28 cellular contexts compared by ENCODE assay signal in the genomic region with DNA sequence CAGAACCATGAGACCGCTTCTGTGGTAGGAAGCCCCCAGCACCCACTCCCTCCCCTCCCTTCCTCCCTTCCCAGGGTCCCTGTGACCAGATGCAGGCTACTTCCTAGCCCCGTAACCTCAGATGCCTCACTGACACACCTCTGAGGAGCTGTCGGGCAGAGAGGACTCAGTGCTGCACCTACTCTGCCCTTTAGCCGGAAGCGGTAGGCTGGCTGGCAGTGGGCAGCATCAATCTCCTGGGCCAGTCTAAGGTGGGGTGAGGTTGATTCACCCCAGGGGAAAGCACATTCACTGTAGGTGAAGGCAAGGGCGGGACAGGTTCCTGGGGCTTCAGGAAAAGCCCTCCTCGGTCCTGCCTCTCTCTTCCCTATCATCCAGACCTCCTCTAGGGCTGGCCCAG. TPM values are rescaled to one million over a fixed set of nuclear protein-coding genes. Genes with fewer than 3 reads are reported as not detected.
DNase-seq lines count a peak whose midpoint lies in the region; ATAC-seq, FAIRE-seq and TF ChIP-seq lines count a peak whose summit lies in the region.
"Had no signal": no experiment of that assay in that cellular context is flagged by ENCODE, and none has a peak within 500 bp of the region (broad histone marks: within the 10 kb centered on the region; RNA-seq: fewer than 3 reads in every experiment).

No MANE protein-coding gene starts in this region.

- H3K9me3 ChIP-seq in left ventricle myocardium inferior (replicated peaks) (no peaks in the 10 kb centered on the region), kidney (ENCODE audit: control insufficient read depth in 1 of 2, low read length in 2 of 2) (no peaks in the 10 kb centered on the region), neuronal stem cell (replicated peaks in 1 of 2; ENCODE audit: control insufficient read depth in 2 of 2, insufficient read depth in 1 of 2, low read depth in 1 of 2, low read length in 2 of 2) (no peaks in the 10 kb centered on the region), upper lobe of right lung (no peaks in the 10 kb centered on the region)
- H3K9me3 ChIP-seq: HAP-1 had no signal

- no peak for FAIRE-seq in kidney (lab: Jason Lieb, UNC)
- FAIRE-seq: GM12891 had no signal

- H3K18ac ChIP-seq in neuronal stem cell (ENCODE audit: low read length), result no peak overlapping the region

- H3K23ac ChIP-seq in neuronal stem cell (ENCODE audit: low read depth, low read length, poor library complexity), result peak overlapping the region; percentile 82

- H3K4ac ChIP-seq in neuronal stem cell (ENCODE audit: low read length), result no peak overlapping the region

- H3K27ac ChIP-seq in left ventricle myocardium inferior (replicated peaks), result peak overlapping the region; percentile 74
- H3K27ac ChIP-seq in kidney (ENCODE audit: low read depth in 2 of 2, low read length in 2 of 2), result no peak overlapping the region
- no peak overlapping the region for H3K27ac ChIP-seq in neuronal stem cell (replicated peaks; ENCODE audit: low read length)
- H3K27ac ChIP-seq in upper lobe of right lung, result peak overlapping the region; percentile 58
- H3K27ac ChIP-seq: KMS-11, RWPE1 had no signal

- H2BK15ac ChIP-seq in neuronal stem cell (ENCODE audit: low read length), result no peak overlapping the region

- no peak overlapping the region for H3K4me2 ChIP-seq in neuronal stem cell (ENCODE audit: insufficient read depth, low read length, poor library complexity, severe bottlenecking)
- H3K4me2 ChIP-seq: KMS-11 had no signal

- H3K4me1 ChIP-seq in left ventricle myocardium inferior (peaks cover 55% of the 10 kb centered on the region), kidney (ENCODE audit: control insufficient read depth in 1 of 2, insufficient read depth in 1 of 2, low read depth in 1 of 2, low read length in 2 of 2) (peaks cover 0 to 9% of the 10 kb centered on the region in 2 donors), neuronal stem cell (ENCODE audit: control insufficient read depth in 2 of 2, insufficient read depth in 1 of 2, low read depth in 1 of 2, low read length in 2 of 2) (peaks cover 0 to 1% of the 10 kb centered on the region in 2 donors), upper lobe of right lung (peaks cover 43% of the 10 kb centered on the region)
- H3K4me1 ChIP-seq: HAP-1 had no signal

- TF ChIP-seq CTCF in left ventricle myocardium inferior (IDR thresholded peaks at IDR 0.05; ENCODE audit: borderline replicate concordance) (no peak), kidney (IDR thresholded peaks at IDR 0.05; ENCODE audit: borderline replicate concordance, extremely low read depth, insufficient read depth) (no peak), upper lobe of right lung (IDR thresholded peaks at IDR 0.05) (no peak)

- H4K8ac ChIP-seq in neuronal stem cell (ENCODE audit: low read depth, low read length), result no peak overlapping the region

- no peaks in the 10 kb centered on the region for H3K79me1 ChIP-seq in neuronal stem cell (ENCODE audit: low read depth, low read length)

- H3K27me3 ChIP-seq in left ventricle myocardium inferior (ENCODE audit: low read depth) (no peaks in the 10 kb centered on the region), neuronal stem cell (ENCODE audit: control insufficient read depth in 3 of 3, insufficient read depth in 3 of 3, low read depth in 1 of 3, low read length in 3 of 3) (no peaks in the 10 kb centered on the region), upper lobe of right lung (no peaks in the 10 kb centered on the region)

- H2AK5ac ChIP-seq in neuronal stem cell (ENCODE audit: low read depth, low read length), result peak overlapping the region; percentile 26

- no peak overlapping the region for H2BK12ac ChIP-seq in neuronal stem cell (ENCODE audit: low read length)

- ATAC-seq in Right ventricle myocardium inferior (no peak), upper lobe of right lung (no peak)
- ATAC-seq: Panc1 had no signal

- no peak for DNase-seq in left ventricle myocardium inferior
- no peak for DNase-seq in Right ventricle myocardium inferior (ENCODE audit: missing footprints)
- DNase-seq in kidney, result peak; percentile 33
- no peak for DNase-seq in neuronal stem cell (ENCODE audit: low spot score)
- DNase-seq in upper lobe of right lung, result no peak
- DNase-seq in stimulated activated CD4-positive, alpha-beta T cell treated with anti-CD3 and anti-CD28 coated beads, Interleukin-4, amount 100 ng/mL, for 24 hours, result no peak
- no peak for DNase-seq in KG1 (lab: John Stamatoyannopoulos, UW)
- DNase-seq: Calu3, DMS79 treated with DMSO at 0.1 percent for 48 hours, GF-D8, GOT3, IMR-90, NCI-H1048, NCI-H1417, NCI-H1694, NCI-H2029 treated with DMSO at 0.1 percent for 48 hours, NCI-H2227 treated with DMSO at 0.1 percent for 48 hours, NCI-H526 treated with DMSO at 0.1 percent for 48 hours, SHP77 treated with DMSO at 0.1 percent for 48 hours had no signal

- H3K4me3 ChIP-seq in left ventricle myocardium inferior (no peak overlapping the region), kidney (ENCODE audit: low read length in 2 of 2) (no peak overlapping the region), neuronal stem cell (ENCODE audit: low read length in 2 of 2) (no peak overlapping the region), upper lobe of right lung (no peak overlapping the region)
- H3K4me3 ChIP-seq: HAP-1 had no signal

- no peak overlapping the region for H2BK5ac ChIP-seq in neuronal stem cell (ENCODE audit: low read length)

- no CpG with 5 or more reads among the region's 7 CpGs for WGBS in neuronal stem cell (ENCODE audit: extremely low coverage in 2 of 2, insufficient read length in 2 of 2, insufficient replicate concordance in 1 of 2), 2 donors

- H3K9ac ChIP-seq in kidney (ENCODE audit: low read length in 2 of 2), result no peak overlapping the region
- H3K9ac ChIP-seq in neuronal stem cell (ENCODE audit: low read depth, low read length, poor library complexity), result peak overlapping the region; percentile 31
- H3K9ac ChIP-seq: KMS-11 had no signal

- H3K36me3 ChIP-seq in left ventricle myocardium inferior (peaks cover 6% of the 10 kb centered on the region), kidney (ENCODE audit: control insufficient read depth in 1 of 2, insufficient read depth in 2 of 2, low read length in 2 of 2) (no peaks in the 10 kb centered on the region), neuronal stem cell (replicated peaks in 1 of 2; ENCODE audit: control insufficient read depth in 2 of 2, insufficient read depth in 2 of 2, low read length in 2 of 2) (no peaks in the 10 kb centered on the region), upper lobe of right lung (no peaks in the 10 kb centered on the region)
- H3K36me3 ChIP-seq: HAP-1 had no signal

- no peak overlapping the region for H3K14ac ChIP-seq in neuronal stem cell (ENCODE audit: low read length)

- H4K91ac ChIP-seq in neuronal stem cell (ENCODE audit: low read depth, low read length, poor library complexity), result no peak overlapping the region

- intact Hi-C loops in left ventricle myocardium inferior (cut with micrococcal nuclease), result no loop called here
- intact Hi-C loops in Right ventricle myocardium inferior (cut with DNase I), result no loop called here
- intact Hi-C loops in kidney (cut with DNase I), result no loop called here
- intact Hi-C loops in upper lobe of right lung (cut with DNase I), result no loop called here

- no peak overlapping the region for H2BK120ac ChIP-seq in neuronal stem cell (ENCODE audit: low read depth, low read length)

- no peak overlapping the region for H2AFZ ChIP-seq in neuronal stem cell (ENCODE audit: low read length)

RNA-seq across cellular contexts. Expression of a gene that starts 19.1 kb away (rescaled TPM):
- total RNA-seq in left ventricle myocardium inferior (12.1 TPM), Right ventricle myocardium inferior (12.9 TPM), kidney (21.6 TPM), upper lobe of right lung (89.3 TPM)
- polyA plus RNA-seq in kidney (ENCODE audit: insufficient read depth, low read depth, low replicate concordance), result 16.5 TPM
- 4.6 TPM for polyA plus RNA-seq in neuronal stem cell (2013, experiment 1 of 2)
- 4.5 TPM for polyA plus RNA-seq in neuronal stem cell (2013, experiment 2 of 2)

RNA-seq across cellular contexts. Expression of a gene that starts 26.8 kb away (rescaled TPM):
- total RNA-seq in left ventricle myocardium inferior (2.1 TPM), Right ventricle myocardium inferior (1.2 TPM), kidney (14.1 TPM), upper lobe of right lung (11.6 TPM)
- 4.8 TPM for polyA plus RNA-seq in kidney (ENCODE audit: insufficient read depth, low read depth, low replicate concordance)
- 4.3 TPM for polyA plus RNA-seq in neuronal stem cell (2013, experiment 1 of 2)
- polyA plus RNA-seq in neuronal stem cell (2013, experiment 2 of 2), result 4.8 TPM

RNA-seq across cellular contexts. Expression of a gene that starts 26.9 kb away (rescaled TPM):
- 54.0 TPM for total RNA-seq in left ventricle myocardium inferior
- total RNA-seq in Right ventricle myocardium inferior, result 45.6 TPM
- 70.9 TPM for total RNA-seq in kidney
- polyA plus RNA-seq in kidney (ENCODE audit: insufficient read depth, low read depth, low replicate concordance), result 38.8 TPM
- polyA plus RNA-seq in neuronal stem cell (2013, experiment 1 of 2), result 18.3 TPM
- polyA plus RNA-seq in neuronal stem cell (2013, experiment 2 of 2), result 18.3 TPM
- 86.9 TPM for total RNA-seq in upper lobe of right lung

RNA-seq across cellular contexts. Expression of a gene that starts 58.1 kb away (rescaled TPM):
- total RNA-seq in left ventricle myocardium inferior, result 386 TPM
- 317 TPM for total RNA-seq in Right ventricle myocardium inferior
- 0.09 TPM for total RNA-seq in kidney
- not detected for polyA plus RNA-seq in kidney (ENCODE audit: insufficient read depth, low read depth, low replicate concordance)
- not detected for polyA plus RNA-seq in neuronal stem cell (2013, experiment 1 of 2)
- 0.01 TPM for polyA plus RNA-seq in neuronal stem cell (2013, experiment 2 of 2)
- not detected for total RNA-seq in upper lobe of right lung
- total RNA-seq: A673, Calu3, NCI-H460, OCI-LY7 had no signal
- polyA plus RNA-seq: CD14-positive monocyte had no signal

Comparison
In these comparisons a context has a peak if more than half of its experiments do, and no peak if none do; other contexts are left out.
1. H3K27ac ChIP-seq: peak in left ventricle myocardium inferior (single experiment) and upper lobe of right lung (single experiment); none in kidney (0 of 2) and neuronal stem cell (single experiment).